Comparison of ENCODE assay signal across 8 cellular contexts in the genomic region with DNA sequence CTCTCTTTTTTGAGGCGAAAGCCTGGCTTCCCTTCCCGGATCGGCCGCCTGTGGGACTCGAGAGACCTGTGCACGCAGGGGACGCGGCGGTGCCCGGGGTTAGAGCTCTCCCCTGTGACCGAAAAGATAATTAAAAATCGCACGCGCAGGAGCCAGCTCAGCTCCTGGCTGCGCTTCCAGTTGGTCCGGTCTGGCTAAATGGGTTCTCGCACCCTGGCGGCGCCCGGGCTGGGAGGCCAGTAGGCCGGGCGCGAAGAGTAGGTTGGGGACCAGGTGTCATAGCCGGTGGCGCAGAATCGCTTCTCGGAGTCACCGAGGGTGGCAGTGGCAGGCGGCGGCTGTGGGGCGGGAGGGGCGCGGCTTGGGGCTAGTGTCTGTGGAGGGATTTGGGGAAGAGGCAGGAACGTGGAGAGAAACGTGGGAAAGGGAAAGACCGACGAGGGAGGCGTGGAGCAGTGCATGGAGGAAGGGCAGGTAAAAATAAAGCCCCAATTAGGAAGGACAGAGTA. TPM values are rescaled to one million over a fixed set of nuclear protein-coding genes. Genes with fewer than 3 reads are reported as not detected.
DNase-seq lines count a peak whose midpoint lies in the region; ATAC-seq, FAIRE-seq and TF ChIP-seq lines count a peak whose summit lies in the region.

No MANE protein-coding gene starts in this region.

- CTCF ChIA-PET in A549 (lab: Yijun Ruan, JAX) (interaction anchor here (0.5 to 2.9 kb wide), 12 partner anchors 14 to 944 kb away, joined by 3 to 19 read pairs (median 4); no protein-coding TSS in a partner anchor), HCT116 (lab: Charles Lee) (interaction anchor here (0.7 to 2.7 kb wide), 7 partner anchors 42 to 944 kb away, joined by 3 to 18 read pairs (median 3); partner anchors contain the start of gene SUPT3H)

- peak overlapping the region; percentile 95 for H2AFZ ChIP-seq in HCT116 (ENCODE audit: low read depth, low read length, poor library complexity, severe bottlenecking)

- TF ChIP-seq POLR2A in A549 (IDR thresholded peaks at IDR 0.05; ENCODE audit: low read length), result no peak
- no peak for TF ChIP-seq POLR2A in HCT116 (IDR thresholded peaks at IDR 0.05; ENCODE audit: borderline replicate concordance, extremely low read depth, insufficient read depth, insufficient read length)

- intact Hi-C loops in HCT116 (cut with micrococcal nuclease) (loop anchor here (2.0 to 5.0 kb wide), 3 partner anchors 332 to 765 kb away; no protein-coding TSS in a partner anchor), right cardiac atrium (cut with DNase I) (loop anchor here in 1 of 4 donors (10.0 kb wide), 2 partner anchors 295 to 765 kb away; no protein-coding TSS in a partner anchor), sciatic nerve (cut with DNase I) (loop anchor here (10.0 kb wide), 1 partner anchor 295 kb away; no protein-coding TSS in a partner anchor)

- TF ChIP-seq RAD21 in A549 (conservative IDR thresholded peaks at IDR 0.05 in 1 of 2, IDR thresholded peaks at IDR 0.05 in 1 of 2) (peak; percentile 57 to 63), HCT116 (IDR thresholded peaks at IDR 0.05; ENCODE audit: low read depth) (peak; percentile 92)

- ATAC-seq in A549, result peak; percentile 36 to 75; a peak in 5 of 6 replicates
- peak; percentile 76 for ATAC-seq in HCT116
- peak; percentile 39 to 54 for ATAC-seq in right cardiac atrium
- peak; percentile 3 for ATAC-seq in sciatic nerve
- ATAC-seq in HG03095 (IDR thresholded peaks at IDR 0.05; ENCODE audit: unreplicated experiment), result no peak
- ATAC-seq in GM21529 (IDR thresholded peaks at IDR 0.05; ENCODE audit: unreplicated experiment), result no peak

- peak; percentile 27; the same call in 1 of the 3 replicates for TF ChIP-seq CTCF in A549 (IDR thresholded peaks at IDR 0.05)
- peak; percentile 29 to 79 (median 40); a peak in 5 of 6 replicates for TF ChIP-seq CTCF in HCT116 (IDR thresholded peaks at IDR 0.05 in 2 of 3, conservative IDR thresholded peaks at IDR 0.05 in 1 of 3; ENCODE audit: borderline replicate concordance in 1 of 3, insufficient read depth in 1 of 3, low read depth in 2 of 3, low read length in 2 of 3)

- H3K9ac ChIP-seq in HCT116 (ENCODE audit: low read length), result peak overlapping the region; percentile 23

- H3K27me3 Mint-ChIP-seq in activated naive CD8-positive, alpha-beta T cell treated with anti-CD3 and anti-CD28 coated beads for 36 hours, result peaks cover 3% of the 10 kb centered on the region

- peak overlapping the region; percentile 33; the same call in 2 of the 3 replicates for H3K4me3 ChIP-seq in A549
- H3K4me3 ChIP-seq in HCT116 (replicated peaks in 1 of 2; ENCODE audit: low read depth in 1 of 2, low read length in 2 of 2), result peak overlapping the region; percentile 36 to 47
- H3K4me3 ChIP-seq in right cardiac atrium (ENCODE audit: low read length), result peak overlapping the region; percentile 33

- peaks cover 18% of the 10 kb centered on the region for H3K4me1 ChIP-seq in A549
- H3K4me1 ChIP-seq in HCT116 (ENCODE audit: control insufficient read depth in 1 of 2, insufficient read depth in 2 of 2, low read length in 2 of 2), result peaks cover 8 to 40% of the 10 kb centered on the region in 2 experiments
- no peaks in the 10 kb centered on the region for H3K4me1 ChIP-seq in right cardiac atrium (ENCODE audit: control insufficient read depth, insufficient read depth, low read length)

- RAD21 ChIA-PET in HCT116 (lab: Charles Lee; ENCODE audit: low non-redundant PET in 1 of 2, low total read pairs in 2 of 2, uncharacterized antibody in 2 of 2, unreplicated experiment in 2 of 2), result interaction anchor here (0.9 to 1.6 kb wide), 4 partner anchors 295 to 944 kb away, joined by 3 to 8 read pairs (median 4); no protein-coding TSS in a partner anchor

- peaks cover 18% of the 10 kb centered on the region for H3K27me3 ChIP-seq in HCT116 (ENCODE audit: insufficient read depth, low read length)
- no peaks in the 10 kb centered on the region for H3K27me3 ChIP-seq in right cardiac atrium (ENCODE audit: control insufficient read depth, insufficient read depth)

- H3K27ac ChIP-seq in A549, result peak overlapping the region in 1 of 2 experiments; percentile 54; a peak in 2 of 6 replicates
- no peak overlapping the region for H3K27ac ChIP-seq in HCT116 (ENCODE audit: low read depth, low read length)
- no peak overlapping the region for H3K27ac ChIP-seq in right cardiac atrium (ENCODE audit: low read length)

- H3K36me3 Mint-ChIP-seq in activated naive CD8-positive, alpha-beta T cell treated with anti-CD3 and anti-CD28 coated beads for 36 hours, result peaks cover 2% of the 10 kb centered on the region

- H3K4me2 ChIP-seq in A549 (peak overlapping the region; percentile 96), HCT116 (ENCODE audit: low read length) (peak overlapping the region; percentile 100)

- H3K4me1 Mint-ChIP-seq in activated naive CD8-positive, alpha-beta T cell treated with anti-CD3 and anti-CD28 coated beads for 36 hours, result peaks cover 47% of the 10 kb centered on the region

- BruUV-seq in HCT116 (replicated peaks; lab: Mats Ljungman, UMichigan), result no TSS peak

- FAIRE-seq in A549 (lab: Jason Lieb, UNC), result no peak

- no peaks in the 10 kb centered on the region for H3K36me3 ChIP-seq in HCT116 (ENCODE audit: control insufficient read depth in 1 of 2, insufficient read depth in 2 of 2, low read length in 2 of 2)

- DNase-seq in A549 (ENCODE audit: low read depth in 1 of 2, low spot score in 1 of 2), result peak; percentile 9 to 47
- DNase-seq in HCT116 (ENCODE audit: low read depth, low spot score), result peak; percentile 65
- DNase-seq in SHP77 (lab: John Stamatoyannopoulos, UW), result peak; percentile 20 to 60
- peak; percentile 73 for DNase-seq in activated naive CD8-positive, alpha-beta T cell treated with anti-CD3 and anti-CD28 coated beads for 36 hours
- peak; percentile 16 to 77 (median 73) for DNase-seq in right cardiac atrium
- DNase-seq in sciatic nerve (ENCODE audit: low spot score), result peak; percentile 74

- H4K20me1 ChIP-seq in HCT116 (ENCODE audit: insufficient read depth), result no peaks in the 10 kb centered on the region

- no peaks in the 10 kb centered on the region for H3K9me3 Mint-ChIP-seq in activated naive CD8-positive, alpha-beta T cell treated with anti-CD3 and anti-CD28 coated beads for 36 hours

- H3K79me2 ChIP-seq in HCT116 (ENCODE audit: insufficient read depth, low read length), result no peaks in the 10 kb centered on the region

- peak overlapping the region; percentile 88 for H3K27ac Mint-ChIP-seq in activated naive CD8-positive, alpha-beta T cell treated with anti-CD3 and anti-CD28 coated beads for 36 hours

- 12% methylated on average over 21 of the region's 38 CpGs for WGBS in A549 (ENCODE audit: missing lambda C conversion rate)
- 6% methylated on average over 38 of the region's 38 CpGs for WGBS in right cardiac atrium

- H3K4me3 Mint-ChIP-seq in activated naive CD8-positive, alpha-beta T cell treated with anti-CD3 and anti-CD28 coated beads for 36 hours, result peak overlapping the region; percentile 95

- TF ChIP-seq EP300 in A549 (IDR thresholded peaks at IDR 0.05), result no peak

- no peaks in the 10 kb centered on the region for H3K9me3 ChIP-seq in A549
- H3K9me3 ChIP-seq in HCT116 (ENCODE audit: control insufficient read depth in 1 of 2, insufficient read depth in 1 of 2, low read depth in 1 of 2, low read length in 2 of 2), result no peaks in the 10 kb centered on the region
- H3K9me3 ChIP-seq in right cardiac atrium (ENCODE audit: control insufficient read depth, low read length), result no peaks in the 10 kb centered on the region

- POLR2A ChIA-PET in A549 (lab: Yijun Ruan, JAX) (interaction anchor here (0.9 kb wide), 1 partner anchor 295 kb away, joined by 3 read pairs; no protein-coding TSS in a partner anchor), HCT116 (lab: Charles Lee) (interaction anchor here (1.0 kb wide), 1 partner anchor 789 kb away, joined by 5 read pairs; no protein-coding TSS in a partner anchor)

- no peaks in the 10 kb centered on the region for H3K9me2 ChIP-seq in HCT116 (ENCODE audit: insufficient read depth)

TF ChIP-seq in A549, 52 proteins besides CTCF, POLR2A, EP300 and RAD21:
- peak; percentile 47 for TF ChIP-seq SMC3 (IDR thresholded peaks at IDR 0.05)
- no peak for TF ChIP-seq ZC3H11A (IDR thresholded peaks at IDR 0.05)

TF ChIP-seq in HCT116, 20 proteins besides CTCF, POLR2A, EP300 and RAD21 (continues in another document):
- no peak for TF ChIP-seq TCF7L2 (IDR thresholded peaks at IDR 0.05; ENCODE audit: borderline replicate concordance, extremely low read depth, insufficient read depth, insufficient read length)
- TF ChIP-seq ZFX (IDR thresholded peaks at IDR 0.05), result no peak
- peak; percentile 73; the same call in 1 of the 2 replicates for TF ChIP-seq CBX3 (IDR thresholded peaks at IDR 0.05; ENCODE audit: low read depth)
- TF ChIP-seq ZBTB33 (IDR thresholded peaks at IDR 0.05; ENCODE audit: extremely low read depth, insufficient replicate concordance, low read length), result no peak
- TF ChIP-seq ELF1 (IDR thresholded peaks at IDR 0.05; ENCODE audit: borderline replicate concordance, low read depth), result no peak

RNA-seq across cellular contexts. Expression of gene SUPT3H, which starts 41.9 kb away (rescaled TPM):
- polyA plus RNA-seq in A549 (2011; rRNA removed), result 5.6 and 6.2 TPM in 2 replicates
- polyA plus RNA-seq in A549 (2012; cell fraction: cytosol; rRNA removed), result 4.5 and 5.1 TPM in 2 replicates
- polyA plus RNA-seq in A549 (2012; cell fraction: nucleus; rRNA removed), result 3.2 and 4.8 TPM in 2 replicates
- 4.0 to 4.8 TPM (median 4.3 TPM) in 3 replicates for polyA plus RNA-seq in A549 (2017; fragmentation: RNase III; extraction: RNeasy Plus Mini Kit Qiagen cat#74134 plus additional on column Dnase treatment)
- polyA minus RNA-seq in A549 (2011; rRNA and poly(A)+ RNA removed), result 5.2 and 13.3 TPM in 2 replicates
- 7.4 TPM for total RNA-seq in HCT116 (2021; ENCODE audit: unreplicated experiment)
- 11.2 and 12.3 TPM in 2 replicates for polyA plus RNA-seq in HCT116 (2012)
- total RNA-seq in activated naive CD8-positive, alpha-beta T cell treated with anti-CD3 and anti-CD28 coated beads for 36 hours, result 10 to 100 TPM; 13.6 to 14.4 TPM
- 1 to 10 TPM; 3.8 to 4.5 (median 4.1) TPM for total RNA-seq in right cardiac atrium
- 3.1 TPM for polyA plus RNA-seq in right cardiac atrium
- total RNA-seq in sciatic nerve, result 12.9 TPM

Comparison
In these comparisons a context has a peak if more than half of its experiments do, and no peak if none do; other contexts are left out.
1. ATAC-seq: peak in A549 (2 of 2), HCT116 (single experiment), right cardiac atrium (2 of 2) and sciatic nerve (single experiment); none in HG03095 (single experiment) and GM21529 (single experiment).
2. Of the 6 proteins assayed by ChIP-seq in both A549 and HCT116: peak only in A549: none; only in HCT116: MAX; in both: CTCF and RAD21; in neither: 3.
3. Peak in every context shown above with its lines, with median percentiles within 50 percentile points of each other: DNase-seq and H3K4me3 ChIP-seq.